ENCODE assay signal across 8 cellular contexts in genomic region chr4:150867148-150867547, GRCh38.
DNase-seq lines count a peak whose midpoint lies in the region; ATAC-seq and TF ChIP-seq lines count a peak whose summit lies in the region.

No MANE protein-coding gene starts in this region.

- ATAC-seq in GM18511 (IDR thresholded peaks at IDR 0.05; ENCODE audit: unreplicated experiment) (peak; percentile 81), HG02973 (IDR thresholded peaks at IDR 0.05; ENCODE audit: unreplicated experiment) (peak; percentile 91), T-cell (replicated peaks in 1 of 4) (peak; percentile 67 to 80 (median 70))

- H3F3A ChIP-seq in neural cell (ENCODE audit: insufficient read depth, low read length, poor library complexity, severe bottlenecking), result no peaks in the 10 kb centered on the region

- TF ChIP-seq CTCF in fibroblast of lung (conservative IDR thresholded peaks at IDR 0.05 in 1 of 2, IDR thresholded peaks at IDR 0.05 in 1 of 2; ENCODE audit: low read depth in 1 of 2, low read length in 2 of 2), result peak; percentile 39 to 49
- TF ChIP-seq CTCF in neural cell (IDR thresholded peaks at IDR 0.05; ENCODE audit: poor library complexity, severe bottlenecking), result peak; percentile 81

- peaks cover 10% of the 10 kb centered on the region for H3K36me3 Mint-ChIP-seq in T-cell

- H3K9me3 ChIP-seq in fibroblast of lung (ENCODE audit: control insufficient read depth, insufficient read depth, low read depth, low read length) (no peaks in the 10 kb centered on the region), neural cell (ENCODE audit: low read length) (no peaks in the 10 kb centered on the region)

- no peaks in the 10 kb centered on the region for H3K4me1 Mint-ChIP-seq in T-cell

- CTCF ChIA-PET in T-cell (lab: Charles Lee), result interaction anchor here (0.5 to 3.9 kb wide), 79 partner anchors 9 to 1665 kb away, joined by 3 to 39 read pairs (median 4); partner anchors contain the start of gene LRBA (in 1 of the 2)

- POLR2A ChIA-PET in T-cell (lab: Charles Lee), result interaction anchor here (0.6 to 1.1 kb wide), 7 partner anchors 15 to 831 kb away, joined by 3 to 7 read pairs (median 4); no protein-coding TSS in a partner anchor

- H2AFZ ChIP-seq in fibroblast of lung (ENCODE audit: low read length) (no peak overlapping the region), neural cell (ENCODE audit: low read depth, low read length) (no peak overlapping the region)

- H3K27ac Mint-ChIP-seq in T-cell, result no peak overlapping the region

- H3K9me3 Mint-ChIP-seq in T-cell, result no peaks in the 10 kb centered on the region

- H3K27me3 ChIP-seq in fibroblast of lung (ENCODE audit: control insufficient read depth, insufficient read depth, low read length), result no peaks in the 10 kb centered on the region
- H3K27me3 ChIP-seq in neural cell (ENCODE audit: insufficient read depth, low read depth, low read length), result no peaks in the 10 kb centered on the region

- DNase-seq in COLO668 (lab: John Stamatoyannopoulos, UW; ENCODE audit: unreplicated experiment), result peak; percentile 10
- DNase-seq in NCI-H1694 treated with DMSO at 0.1 percent for 48 hours (lab: John Stamatoyannopoulos, UW), result peak; percentile 64
- peak in 13 of 34 experiments; percentile 3 to 45 (median 16) for DNase-seq in T-cell
- peak; percentile 62 to 86 for DNase-seq in fibroblast of lung (ENCODE audit: low read depth in 2 of 2)
- DNase-seq in activated effector memory CD4-positive, alpha-beta T cell treated with anti-CD3 and anti-CD28 coated beads, Interleukin-2, amount 50 U/mL, for 16 hours, result no peak

- no peak overlapping the region for H3K4me3 ChIP-seq in fibroblast of lung (replicated peaks in 1 of 4; ENCODE audit: control extremely low read depth in 1 of 4, insufficient read depth in 1 of 4, low read depth in 3 of 4, low read length in 4 of 4)
- H3K4me3 ChIP-seq in neural cell (ENCODE audit: low read length), result no peak overlapping the region

- H3K4me2 ChIP-seq in fibroblast of lung (ENCODE audit: extremely low read depth, insufficient read depth, low read length) (no peak overlapping the region), neural cell (ENCODE audit: low read length) (no peak overlapping the region)

- peak; percentile 87 for TF ChIP-seq RAD21 in neural cell (conservative IDR thresholded peaks at IDR 0.05)

- H3K9ac ChIP-seq in fibroblast of lung (ENCODE audit: insufficient read depth, low read length) (no peak overlapping the region), neural cell (ENCODE audit: low read length) (no peak overlapping the region)

- H4K20me1 ChIP-seq in fibroblast of lung (ENCODE audit: control insufficient read depth, extremely low read depth, insufficient read depth, low read length) (no peaks in the 10 kb centered on the region), neural cell (ENCODE audit: insufficient read depth) (no peaks in the 10 kb centered on the region)

- no peaks in the 10 kb centered on the region for H3K9me2 ChIP-seq in neural cell (ENCODE audit: insufficient read depth, low read length)

- H3K4me1 ChIP-seq in fibroblast of lung (ENCODE audit: control insufficient read depth, extremely low read depth, insufficient read depth, low read length), result no peaks in the 10 kb centered on the region

- no peaks in the 10 kb centered on the region for H3K79me2 ChIP-seq in fibroblast of lung (ENCODE audit: control insufficient read depth, insufficient read depth, low read length)
- H3K79me2 ChIP-seq in neural cell (replicated peaks; ENCODE audit: insufficient read depth, low read length), result no peaks in the 10 kb centered on the region

- TF ChIP-seq EP300 in neural cell (conservative IDR thresholded peaks at IDR 0.05; ENCODE audit: poor library complexity, severe bottlenecking), result no peak

- H3K4me3 Mint-ChIP-seq in T-cell, result no peak overlapping the region

- no peaks in the 10 kb centered on the region for H3K36me3 ChIP-seq in fibroblast of lung (ENCODE audit: control insufficient read depth, insufficient read depth, low read length)
- H3K36me3 ChIP-seq in neural cell (ENCODE audit: insufficient read depth, low read length), result no peaks in the 10 kb centered on the region

- H3K27me3 Mint-ChIP-seq in T-cell, result no peaks in the 10 kb centered on the region

- H3K27ac ChIP-seq in fibroblast of lung (ENCODE audit: insufficient read depth, low read length) (no peak overlapping the region), neural cell (ENCODE audit: low read length) (no peak overlapping the region)

TF ChIP-seq in neural cell, 6 proteins besides CTCF, POLR2A, EP300 and RAD21:
- TF ChIP-seq MXI1 (conservative IDR thresholded peaks at IDR 0.05; ENCODE audit: poor library complexity, severe bottlenecking) (no peak), SMC3 (conservative IDR thresholded peaks at IDR 0.05; ENCODE audit: poor library complexity) (peak; percentile 90)
